In genomic region chr16:67279296-67280089, GRCh38 we compare ENCODE assay signal across 7 cellular contexts. TPM values are rescaled to one million over a fixed set of nuclear protein-coding genes. Genes with fewer than 3 reads are reported as not detected.
DNase-seq lines count a peak whose midpoint lies in the region; ATAC-seq, FAIRE-seq and TF ChIP-seq lines count a peak whose summit lies in the region.

Gene PLEKHG4 (plus strand): TSS chr16:67279532. CDS start chr16:67280045, 513 bp downstream.

- DNase-seq in NCI-H2107 treated with DMSO at 0.1 percent for 48 hours (lab: John Stamatoyannopoulos, UW; ENCODE audit: unreplicated experiment) (peak; percentile 32), WERI-Rb-1 (peak; percentile 83), kidney (peak; percentile 90)
- DNase-seq in central memory CD4-positive, alpha-beta T cell = peak; percentile 72
- DNase-seq in stimulated activated CD4-positive, alpha-beta T cell treated with anti-CD3 and anti-CD28 coated beads, Interleukin-1b, Interleukin-23, amount 100 ng/mL, for 4 hours (ENCODE audit: low read depth in 2 of 2) = peak; percentile 67 to 78

- H3K27ac ChIP-seq in WERI-Rb-1 = peak within 1 kb of the TSS; percentile 84
- H3K27ac ChIP-seq in kidney (ENCODE audit: low read depth in 2 of 2, low read length in 2 of 2) = peak within 1 kb of the TSS in 1 of 2 donors; percentile 32

- H3K4me3 ChIP-seq in GM12875 (ENCODE audit: low read depth, low read length) = peak within 1 kb of the TSS; percentile 26
- peak within 1 kb of the TSS; percentile 63 for H3K4me3 ChIP-seq in WERI-Rb-1 (ENCODE audit: low read depth, low read length)
- H3K4me3 ChIP-seq in kidney (ENCODE audit: low read length in 2 of 2) = peak within 1 kb of the TSS; percentile 24 to 37

- ATAC-seq in HG02798 (IDR thresholded peaks at IDR 0.05; ENCODE audit: poor library complexity, unreplicated experiment) = peak; percentile 78

- peaks cover 0 to 2% of the 10 kb centered on the region in 2 donors for H3K4me1 ChIP-seq in kidney (ENCODE audit: control insufficient read depth in 1 of 2, insufficient read depth in 1 of 2, low read depth in 1 of 2, low read length in 2 of 2)

- TF ChIP-seq CTCF in GM12875 (IDR thresholded peaks at IDR 0.05; ENCODE audit: borderline replicate concordance, insufficient read depth, low read depth, low read length) = peak; percentile 92
- TF ChIP-seq CTCF in WERI-Rb-1 (IDR thresholded peaks at IDR 0.05; ENCODE audit: low read depth, low read length) = peak; percentile 88
- peak; percentile 68 for TF ChIP-seq CTCF in kidney (IDR thresholded peaks at IDR 0.05; ENCODE audit: borderline replicate concordance, extremely low read depth, insufficient read depth)

- intact Hi-C loops in kidney (cut with DNase I) = no loop called here

- no peak for FAIRE-seq in kidney (lab: Jason Lieb, UNC)

- no peaks in the 10 kb centered on the region for H3K9me3 ChIP-seq in WERI-Rb-1 (ENCODE audit: severe bottlenecking)
- no peaks in the 10 kb centered on the region for H3K9me3 ChIP-seq in kidney (ENCODE audit: control insufficient read depth in 1 of 2, low read length in 2 of 2)

- peaks cover 50% of the 10 kb centered on the region for H3K36me3 ChIP-seq in WERI-Rb-1
- no peaks in the 10 kb centered on the region for H3K36me3 ChIP-seq in kidney (ENCODE audit: control insufficient read depth in 1 of 2, insufficient read depth in 2 of 2, low read length in 2 of 2)

- peak within 1 kb of the TSS; percentile 41 to 48 for H3K9ac ChIP-seq in kidney (ENCODE audit: low read length in 2 of 2)

- H3K27me3 ChIP-seq in WERI-Rb-1 (ENCODE audit: insufficient read depth, low read depth, severe bottlenecking) = no peaks in the 10 kb centered on the region

RNA-seq across cellular contexts. Expression of gene PLEKHG4, which starts in this region (rescaled TPM):
- 10.1 TPM for total RNA-seq in kidney
- 2.6 TPM for polyA plus RNA-seq in kidney (ENCODE audit: insufficient read depth, low read depth, low replicate concordance)

Comparison
In these comparisons a context has a peak if more than half of its experiments do, and no peak if none do; other contexts are left out.
1. DNase-seq: peak in every context shown above with its lines; median percentile 90 in kidney; 83 in WERI-Rb-1; 72 in stimulated activated CD4-positive, alpha-beta T cell treated with anti-CD3 and anti-CD28 coated beads, Interleukin-1b, Interleukin-23, amount 100 ng/mL, for 4 hours; 72 in central memory CD4-positive, alpha-beta T cell; 32 in NCI-H2107 treated with DMSO at 0.1 percent for 48 hours.